Comparison of ENCODE assay signal across 13 cellular contexts in the genomic region with DNA sequence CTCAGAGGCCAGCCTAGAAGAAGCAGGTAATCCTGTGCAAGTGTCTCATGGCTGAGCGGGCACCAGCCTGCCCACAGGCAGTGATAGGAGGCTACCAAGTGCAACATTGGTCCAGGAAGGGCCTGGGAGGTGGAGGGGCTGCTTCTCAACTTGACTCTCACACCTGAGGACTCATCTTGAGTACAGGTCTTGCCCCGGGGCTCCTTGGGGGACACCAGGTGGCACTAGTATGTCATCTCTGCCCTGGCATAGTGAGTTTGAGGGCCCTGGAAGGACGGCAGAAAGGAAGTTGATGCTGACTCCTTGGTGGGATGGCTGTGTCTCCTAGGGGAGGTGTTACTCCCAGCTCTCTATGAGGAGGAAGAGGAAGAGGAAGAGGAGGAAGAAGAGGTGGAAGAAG. TPM values are rescaled to one million over a fixed set of nuclear protein-coding genes. Genes with fewer than 3 reads are reported as not detected.
DNase-seq lines count a peak whose midpoint lies in the region; ATAC-seq and TF ChIP-seq lines count a peak whose summit lies in the region.
"Had no signal": no experiment of that assay in that cellular context is flagged by ENCODE, and none has a peak within 500 bp of the region (broad histone marks: within the 10 kb centered on the region; RNA-seq: fewer than 3 reads in every experiment).

No MANE protein-coding gene starts in this region.

- peak; percentile 2 for DNase-seq in COR-L47 (lab: John Stamatoyannopoulos, UW)
- DNase-seq in RPMI8226: peak; percentile 76
- peak; percentile 23 for DNase-seq in kidney tubule cell (ENCODE audit: low spot score)
- no peak for DNase-seq in cerebellum (ENCODE audit: low spot score)
- DNase-seq in NCI-H226: no peak
- DNase-seq: H7, left lung, pancreas, T-helper 9 cell, testis had no signal

- TF ChIP-seq CTCF in GM12872 (IDR thresholded peaks at IDR 0.05; ENCODE audit: insufficient read depth, low read depth, low read length): peak; percentile 48; the same call in 2 of the 3 replicates

- no peak for ATAC-seq in HG03025 (IDR thresholded peaks at IDR 0.05; ENCODE audit: low FRiP score, unreplicated experiment)
- ATAC-seq: activated T-helper 17 cell treated with anti-CD3 and anti-CD28 coated beads, Interleukin-2, amount 50 U/mL, for 72 hours; left lung; pancreas had no signal

RNA-seq across cellular contexts. Expression of gene CCDC136, which starts 2.3 kb away (rescaled TPM):
- 79.1 TPM for total RNA-seq in cerebellum

RNA-seq across cellular contexts. Expression of gene OPN1SW, which starts 18.4 kb away (rescaled TPM):
- total RNA-seq in cerebellum: 0.45 TPM
- total RNA-seq: activated T-helper 17 cell treated with anti-CD3 and anti-CD28 coated beads, Interleukin-2, amount 50 U/mL, for 72 hours; H7; left lung; pancreas; testis had no signal

RNA-seq across cellular contexts. Expression of gene FLNC, which starts 36.2 kb away (rescaled TPM):
- 43.4 TPM for total RNA-seq in cerebellum

RNA-seq across cellular contexts. Expression of gene CALU, which starts 54.9 kb away (rescaled TPM):
- 44.6 TPM for total RNA-seq in cerebellum

Comparison
In these comparisons a context has a peak if more than half of its experiments do, and no peak if none do; other contexts are left out.
1. DNase-seq: peak in COR-L47 (single experiment), RPMI8226 (single experiment) and kidney tubule cell (single experiment); none in cerebellum (single experiment) and NCI-H226 (single experiment).